In genomic region chr11:112962854-112963367, GRCh38 we compare ENCODE assay signal across 1 cellular context.
TF ChIP-seq lines count a peak whose summit lies in the region.

No MANE protein-coding gene starts in this region.

TF ChIP-seq in IMR-90, 13 proteins besides CTCF, POLR2A, EP300 and RAD21 (continued from another document):
- TF ChIP-seq MAFK (IDR thresholded peaks at IDR 0.05; ENCODE audit: low read depth, low read length) (no peak), SMC3 (IDR thresholded peaks at IDR 0.05; ENCODE audit: low read depth, low read length) (no peak), NFE2L2 (IDR thresholded peaks at IDR 0.05; ENCODE audit: low read depth, low read length) (no peak)
